In genomic region chr7:1572111-1572510, GRCh38 we compare ENCODE assay signal across 1 cellular context.
A peak's percentile ranks its signal among the peaks of the same experiment; 100 is the strongest.
TF ChIP-seq lines count a peak whose summit lies in the region.

No MANE protein-coding gene starts in this region.

TF ChIP-seq in K562, 482 proteins besides CTCF, POLR2A, EP300 and RAD21 (continues in another document):
- TF ChIP-seq MXD1 (CRISPR knock-in tag; IDR thresholded peaks at IDR 0.05; ENCODE audit: borderline replicate concordance, poor library complexity, severe bottlenecking) = no peak
- no peak for TF ChIP-seq TRIM25 (IDR thresholded peaks at IDR 0.05; ENCODE audit: borderline replicate concordance)
- TF ChIP-seq SRSF9 (IDR thresholded peaks at IDR 0.05; ENCODE audit: borderline replicate concordance, low read depth, low read length) = no peak
- no peak for TF ChIP-seq CREB3L1 (IDR thresholded peaks at IDR 0.05; ENCODE audit: borderline replicate concordance, low read depth)
- TF ChIP-seq SFPQ (IDR thresholded peaks at IDR 0.05; ENCODE audit: low read depth, low read length) = no peak
- TF ChIP-seq PML (IDR thresholded peaks at IDR 0.05; ENCODE audit: low read length) = no peak
- no peak for TF ChIP-seq E2F1 (CRISPR knock-in tag; IDR thresholded peaks at IDR 0.05)
- no peak for TF ChIP-seq HINFP (tag; conservative IDR thresholded peaks at IDR 0.05; ENCODE audit: low read depth)
- TF ChIP-seq SREBF1 (IDR thresholded peaks at IDR 0.05; ENCODE audit: borderline replicate concordance, low read depth, low read length) = no peak
- no peak for TF ChIP-seq ZNF121 (CRISPR knock-in tag; conservative IDR thresholded peaks at IDR 0.05)
- no peak for TF ChIP-seq ZNF224 (CRISPR knock-in tag; IDR thresholded peaks at IDR 0.05)
- TF ChIP-seq HSF4 (CRISPR knock-in tag; IDR thresholded peaks at IDR 0.05; ENCODE audit: borderline replicate concordance) = peak; percentile 88; the same call in 1 of the 2 replicates
- TF ChIP-seq ZNF668 (CRISPR knock-in tag; IDR thresholded peaks at IDR 0.05) = no peak
- no peak for TF ChIP-seq XRCC5 (IDR thresholded peaks at IDR 0.05; ENCODE audit: low read depth, low read length)
- TF ChIP-seq ZKSCAN1 (IDR thresholded peaks at IDR 0.05; ENCODE audit: low read depth, low read length) = no peak
- TF ChIP-seq NFE2L1 (tag; IDR thresholded peaks at IDR 0.05; ENCODE audit: borderline replicate concordance, low read depth) = no peak
- TF ChIP-seq KAT2B (IDR thresholded peaks at IDR 0.05; ENCODE audit: low read depth, low read length) = no peak
- peak; percentile 74 for TF ChIP-seq SMAD4 (CRISPR knock-in tag; conservative IDR thresholded peaks at IDR 0.05)
- TF ChIP-seq U2AF2 (optimal IDR thresholded peaks at IDR 0.05; ENCODE audit: low read depth, low read length) = no peak
- TF ChIP-seq ZFP36 (IDR thresholded peaks at IDR 0.05; ENCODE audit: low read depth, low read length, partially characterized antibody) = peak; percentile 50
- no peak for TF ChIP-seq PCBP2 (IDR thresholded peaks at IDR 0.05; ENCODE audit: low read depth, low read length, poor library complexity, severe bottlenecking)
- TF ChIP-seq PHB (CRISPR knock-in tag; IDR thresholded peaks at IDR 0.05) = no peak
- TF ChIP-seq CUX1 (CRISPR knock-in tag; IDR thresholded peaks at IDR 0.05) = peak; percentile 1; the same call in 1 of the 2 replicates
- no peak for TF ChIP-seq NR2C2 (CRISPR knock-in tag; IDR thresholded peaks at IDR 0.05)
- TF ChIP-seq NR2C2 (tag; IDR thresholded peaks at IDR 0.05) = peak; percentile 51
- no peak for TF ChIP-seq KHSRP (IDR thresholded peaks at IDR 0.05)
- no peak for TF ChIP-seq VEZF1 (CRISPR knock-in tag; IDR thresholded peaks at IDR 0.05)
- 0 out of 2 replicates have a peak, but pooled peaks have one; percentile 46 for TF ChIP-seq HIVEP1 (CRISPR knock-in tag; IDR thresholded peaks at IDR 0.05)
- no peak for TF ChIP-seq ZNF780A (CRISPR knock-in tag; IDR thresholded peaks at IDR 0.05)
- TF ChIP-seq DNMT1 (IDR thresholded peaks at IDR 0.05) = no peak
- TF ChIP-seq HDAC8 (tag; IDR thresholded peaks at IDR 0.05) = no peak
- TF ChIP-seq ATF4 (CRISPR knock-in tag; IDR thresholded peaks at IDR 0.05) = no peak
- 0 out of 2 replicates have a peak, but pooled peaks have one; percentile 58 for TF ChIP-seq ZNF449 (CRISPR knock-in tag; IDR thresholded peaks at IDR 0.05)
- TF ChIP-seq ZNF583 (CRISPR knock-in tag; IDR thresholded peaks at IDR 0.05) = peak; percentile 80
- TF ChIP-seq SIN3B (IDR thresholded peaks at IDR 0.05; ENCODE audit: low read depth) = no peak
- peak in 1 of 2 experiments; percentile 75; a peak in 1 of 4 replicates for TF ChIP-seq TEAD1 (CRISPR knock-in tag; IDR thresholded peaks at IDR 0.05)
- TF ChIP-seq POLR3A (IDR thresholded peaks at IDR 0.05; ENCODE audit: borderline replicate concordance, extremely low read depth, insufficient read depth, insufficient read length) = no peak
- no peak for TF ChIP-seq CTCFL (IDR thresholded peaks at IDR 0.05; ENCODE audit: borderline replicate concordance, insufficient read depth, low read depth, low read length, poor library complexity, severe bottlenecking)
